8 cellular contexts compared by ENCODE assay signal in genomic region chr2:190319557-190320498, GRCh38. TPM values are rescaled to one million over a fixed set of nuclear protein-coding genes. Genes with fewer than 3 reads are reported as not detected.
DNase-seq lines count a peak whose midpoint lies in the region; ATAC-seq and TF ChIP-seq lines count a peak whose summit lies in the region.

A gene with protein sequence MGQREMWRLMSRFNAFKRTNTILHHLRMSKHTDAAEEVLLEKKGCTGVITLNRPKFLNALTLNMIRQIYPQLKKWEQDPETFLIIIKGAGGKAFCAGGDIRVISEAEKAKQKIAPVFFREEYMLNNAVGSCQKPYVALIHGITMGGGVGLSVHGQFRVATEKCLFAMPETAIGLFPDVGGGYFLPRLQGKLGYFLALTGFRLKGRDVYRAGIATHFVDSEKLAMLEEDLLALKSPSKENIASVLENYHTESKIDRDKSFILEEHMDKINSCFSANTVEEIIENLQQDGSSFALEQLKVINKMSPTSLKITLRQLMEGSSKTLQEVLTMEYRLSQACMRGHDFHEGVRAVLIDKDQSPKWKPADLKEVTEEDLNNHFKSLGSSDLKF (minus strand): TSS chr2:190319826. CDS start chr2:190319750, 76 bp downstream.

- peaks cover 17% of the 10 kb centered on the region for H3K4me1 Mint-ChIP-seq in progenitor cell of endocrine pancreas (ENCODE audit: low read depth)

- peak within 1 kb of the TSS; percentile 97 for H3K4me3 Mint-ChIP-seq in progenitor cell of endocrine pancreas (ENCODE audit: low read depth)

- ATAC-seq in HG02798 (IDR thresholded peaks at IDR 0.05; ENCODE audit: poor library complexity, unreplicated experiment), result peak; percentile 96
- peak; percentile 97 to 98 for ATAC-seq in left cardiac atrium

- H3K9me3 Mint-ChIP-seq in progenitor cell of endocrine pancreas (ENCODE audit: low read depth), result no peaks in the 10 kb centered on the region

- peak within 1 kb of the TSS; percentile 62 for H3K27ac ChIP-seq in urinary bladder (ENCODE audit: low read depth)

- no peaks in the 10 kb centered on the region for H3K4me1 ChIP-seq in urinary bladder (ENCODE audit: insufficient read depth)

- DNase-seq in NCI-H1436 (lab: John Stamatoyannopoulos, UW), result peak; percentile 96
- DNase-seq in amniotic stem cell (lab: John Stamatoyannopoulos, UW), result peak; percentile 97
- DNase-seq in left cardiac atrium, result peak; percentile 99
- DNase-seq in progenitor cell of endocrine pancreas (ENCODE audit: low spot score, unreplicated experiment), result peak; percentile 95

- peaks cover 1% of the 10 kb centered on the region for H3K36me3 Mint-ChIP-seq in progenitor cell of endocrine pancreas (ENCODE audit: insufficient read depth)

- TF ChIP-seq CTCF in GM12875 (IDR thresholded peaks at IDR 0.05; ENCODE audit: borderline replicate concordance, insufficient read depth, low read depth, low read length), result peak; percentile 61; the same call in 1 of the 2 replicates
- peak; percentile 85 for TF ChIP-seq CTCF in progenitor cell of endocrine pancreas (IDR thresholded peaks at IDR 0.05; ENCODE audit: unreplicated experiment)

- no peaks in the 10 kb centered on the region for H3K27me3 Mint-ChIP-seq in progenitor cell of endocrine pancreas

- H3K4me3 ChIP-seq in GM12875 (ENCODE audit: low read depth, low read length) (peak within 1 kb of the TSS; percentile 59), urinary bladder (ENCODE audit: low read depth, low read length) (peak within 1 kb of the TSS; percentile 63)

- 1% methylated on average over 49 of the region's 49 CpGs for WGBS in urinary bladder

- H3K27ac Mint-ChIP-seq in progenitor cell of endocrine pancreas, result peak within 1 kb of the TSS; percentile 96

- intact Hi-C loops in T-helper 1 cell treated with Interleukin-12 subunit alpha and Interleukin-12 subunit beta and Interleukin-4 antibody, amounts not matched to agents 30 ng/mL and 1 ng/mL, for 36 hours (cut with micrococcal nuclease), result loop anchor here (1.0 to 10.0 kb wide), 14 partner anchors 24 to 879 kb away; partner anchors contain the start of genes ASNSD1, GLS, NAB1 and ORMDL1
- intact Hi-C loops in left cardiac atrium (cut with DNase I), result no loop called here

- no peaks in the 10 kb centered on the region for H3K36me3 ChIP-seq in urinary bladder (ENCODE audit: insufficient read depth)

RNA-seq across cellular contexts. Expression of the gene that starts here (rescaled TPM):
- 17.2 and 18.8 TPM in 2 replicates for total RNA-seq in T-helper 1 cell treated with Interleukin-12 subunit alpha and Interleukin-12 subunit beta and Interleukin-4 antibody, amounts not matched to agents 30 ng/mL and 1 ng/mL, for 36 hours
- total RNA-seq in left cardiac atrium (10 to 100 TPM; 24.7 to 28.0 TPM), progenitor cell of endocrine pancreas (49.5 and 54.8 TPM in 2 replicates), urinary bladder (61.1 TPM)
- 23.1 TPM for polyA plus RNA-seq in urinary bladder

Comparison
In these comparisons a context has a peak if more than half of its experiments do, and no peak if none do; other contexts are left out.
1. Peak in every context shown above with its lines: DNase-seq, ATAC-seq, H3K4me3 ChIP-seq and H3K27ac ChIP-seq.